In genomic region chr14:96105089-96105920, GRCh38 we compare ENCODE assay signal across 2 cellular contexts.
TF ChIP-seq lines count a peak whose summit lies in the region.

No MANE protein-coding gene starts in this region.

TF ChIP-seq in liver, 16 proteins besides CTCF, POLR2A, EP300 and RAD21 (continued from another document):
- TF ChIP-seq REST (IDR thresholded peaks at IDR 0.05) (no peak), FOXA1 (IDR thresholded peaks at IDR 0.05) (no peak), ZBTB33 (IDR thresholded peaks at IDR 0.05) (no peak), GABPA (IDR thresholded peaks at IDR 0.05 in 1 of 2, conservative IDR thresholded peaks at IDR 0.05 in 1 of 2) (no peak), ATF3 (IDR thresholded peaks at IDR 0.05) (no peak), HNF4G (IDR thresholded peaks at IDR 0.05) (no peak), MAX (IDR thresholded peaks at IDR 0.05) (no peak)

TF ChIP-seq in HepG2, 621 proteins besides CTCF, POLR2A, EP300 and RAD21 (continued from another document):
- TF ChIP-seq ZNF414 (CRISPR knock-in tag; IDR thresholded peaks at IDR 0.05) (no peak), CREM (IDR thresholded peaks at IDR 0.05) (no peak), CREM (CRISPR knock-in tag; IDR thresholded peaks at IDR 0.05) (no peak), STAT6 (CRISPR knock-in tag; IDR thresholded peaks at IDR 0.05; ENCODE audit: borderline replicate concordance) (no peak)
